In genomic region chr7:925601-926000, GRCh38 we compare ENCODE assay signal across 13 cellular contexts. TPM values are rescaled to one million over a fixed set of nuclear protein-coding genes. Genes with fewer than 3 reads are reported as not detected.
DNase-seq lines count a peak whose midpoint lies in the region; ATAC-seq, FAIRE-seq and TF ChIP-seq lines count a peak whose summit lies in the region.
"Had no signal": no experiment of that assay in that cellular context is flagged by ENCODE, and none has a peak within 500 bp of the region (broad histone marks: within the 10 kb centered on the region; RNA-seq: fewer than 3 reads in every experiment).

No MANE protein-coding gene starts in this region.

- no peaks in the 10 kb centered on the region for H3K79me2 ChIP-seq in DND-41 (ENCODE audit: insufficient read depth, low read length)

- no peak overlapping the region for H2AFZ ChIP-seq in DND-41 (ENCODE audit: low read depth, low read length)

- no peaks in the 10 kb centered on the region for H4K20me1 ChIP-seq in DND-41 (ENCODE audit: insufficient read depth, low read length)

- no peak overlapping the region for H3K9ac ChIP-seq in DND-41 (ENCODE audit: low read depth, low read length)

- H3K4me3 ChIP-seq in DND-41 (ENCODE audit: low read depth in 1 of 2, low read length in 2 of 2) (no peak overlapping the region), left ventricle myocardium inferior (no peak overlapping the region)
- H3K4me3 ChIP-seq: ascending aorta, gastrocnemius medialis had no signal

- FAIRE-seq in H54 (lab: Jason Lieb, UNC): no peak

- H3K27ac ChIP-seq in DND-41 (ENCODE audit: low read length) (no peak overlapping the region), left ventricle myocardium inferior (replicated peaks) (no peak overlapping the region)
- H3K27ac ChIP-seq: ascending aorta, gastrocnemius medialis, neutrophil had no signal

- TF ChIP-seq CTCF in DND-41 (IDR thresholded peaks at IDR 0.05; ENCODE audit: borderline replicate concordance, extremely low read depth, low read length, poor library complexity, severe bottlenecking) (no peak), left ventricle myocardium inferior (IDR thresholded peaks at IDR 0.05; ENCODE audit: borderline replicate concordance) (no peak)

- intact Hi-C loops in left ventricle myocardium inferior (cut with micrococcal nuclease): no loop called here

- H3K4me1 ChIP-seq in DND-41 (ENCODE audit: insufficient read depth, low read length) (peaks cover 20% of the 10 kb centered on the region), left ventricle myocardium inferior (peaks cover 21% of the 10 kb centered on the region)
- H3K4me1 ChIP-seq: gastrocnemius medialis had no signal

- H3K4me2 ChIP-seq in DND-41 (ENCODE audit: insufficient read depth, low read length): no peak overlapping the region

- ATAC-seq in DND-41 (ENCODE audit: insufficient read depth, low read depth): no peak
- ATAC-seq: gastrocnemius medialis had no signal

- no peaks in the 10 kb centered on the region for H3K9me3 ChIP-seq in DND-41 (ENCODE audit: insufficient read depth, low read length, severe bottlenecking)
- H3K9me3 ChIP-seq in left ventricle myocardium inferior (replicated peaks): no peaks in the 10 kb centered on the region
- H3K9me3 ChIP-seq: ascending aorta, gastrocnemius medialis, neutrophil had no signal

- DNase-seq in DND-41 (peak; percentile 40), left ventricle myocardium inferior (peak; percentile 22), NCI-H526 (lab: John Stamatoyannopoulos, UW) (no peak), UCSD-AML1 (lab: John Stamatoyannopoulos, UW; ENCODE audit: unreplicated experiment) (no peak), H54 (ENCODE audit: insufficient read length, low spot score) (no peak), DMS 273 treated with DMSO at 0.1 percent for 48 hours (lab: John Stamatoyannopoulos, UW) (no peak)
- DNase-seq in activated CD8-positive, alpha-beta memory T cell treated with anti-CD3 and anti-CD28 coated beads, Interleukin-2, amount 50 U/mL, for 4 hours: peak; percentile 91
- DNase-seq in stimulated activated CD8-positive, alpha-beta memory T cell treated with anti-CD3 and anti-CD28 coated beads, Interleukin-15, amount 100 ng/mL, for 48 hours (ENCODE audit: low read depth in 2 of 2): peak; percentile 81 to 87
- DNase-seq: DMS53, NCI-H2081 treated with DMSO at 0.1 percent for 48 hours had no signal

- H3K36me3 ChIP-seq in DND-41 (ENCODE audit: insufficient read depth, low read length) (no peaks in the 10 kb centered on the region), left ventricle myocardium inferior (no peaks in the 10 kb centered on the region)
- H3K36me3 ChIP-seq: ascending aorta, gastrocnemius medialis had no signal

- H3K27me3 ChIP-seq in DND-41 (ENCODE audit: insufficient read depth, low read length, poor library complexity) (no peaks in the 10 kb centered on the region), left ventricle myocardium inferior (ENCODE audit: low read depth) (peaks cover 21% of the 10 kb centered on the region)
- H3K27me3 ChIP-seq: ascending aorta had no signal

- no peak for TF ChIP-seq POLR2A in H54 (IDR thresholded peaks at IDR 0.05; ENCODE audit: low read depth, low read length)

RNA-seq across cellular contexts. Expression of gene ADAP1, which starts 28.9 kb away (rescaled TPM):
- total RNA-seq in left ventricle myocardium inferior: 8.4 TPM

RNA-seq across cellular contexts. Expression of gene GET4, which starts 49.2 kb away (rescaled TPM):
- total RNA-seq in left ventricle myocardium inferior: 22.9 TPM

RNA-seq across cellular contexts. Expression of gene COX19, which starts 49.7 kb away (rescaled TPM):
- 8.5 TPM for total RNA-seq in left ventricle myocardium inferior

RNA-seq across cellular contexts. Expression of gene CYP2W1, which starts 57.4 kb away (rescaled TPM):
- total RNA-seq in left ventricle myocardium inferior: not detected
- total RNA-seq: ascending aorta, gastrocnemius medialis had no signal

Comparison
In these comparisons a context has a peak if more than half of its experiments do, and no peak if none do; other contexts are left out.
1. DNase-seq: peak in DND-41 (single experiment), activated CD8-positive, alpha-beta memory T cell treated with anti-CD3 and anti-CD28 coated beads, Interleukin-2, amount 50 U/mL, for 4 hours (single experiment), left ventricle myocardium inferior (single experiment) and stimulated activated CD8-positive, alpha-beta memory T cell treated with anti-CD3 and anti-CD28 coated beads, Interleukin-15, amount 100 ng/mL, for 48 hours (2 of 2); none in NCI-H526 (0 of 2), UCSD-AML1 (single experiment), H54 (single experiment) and DMS 273 treated with DMSO at 0.1 percent for 48 hours (single experiment).